12 cellular contexts compared by ENCODE assay signal in the genomic region with DNA sequence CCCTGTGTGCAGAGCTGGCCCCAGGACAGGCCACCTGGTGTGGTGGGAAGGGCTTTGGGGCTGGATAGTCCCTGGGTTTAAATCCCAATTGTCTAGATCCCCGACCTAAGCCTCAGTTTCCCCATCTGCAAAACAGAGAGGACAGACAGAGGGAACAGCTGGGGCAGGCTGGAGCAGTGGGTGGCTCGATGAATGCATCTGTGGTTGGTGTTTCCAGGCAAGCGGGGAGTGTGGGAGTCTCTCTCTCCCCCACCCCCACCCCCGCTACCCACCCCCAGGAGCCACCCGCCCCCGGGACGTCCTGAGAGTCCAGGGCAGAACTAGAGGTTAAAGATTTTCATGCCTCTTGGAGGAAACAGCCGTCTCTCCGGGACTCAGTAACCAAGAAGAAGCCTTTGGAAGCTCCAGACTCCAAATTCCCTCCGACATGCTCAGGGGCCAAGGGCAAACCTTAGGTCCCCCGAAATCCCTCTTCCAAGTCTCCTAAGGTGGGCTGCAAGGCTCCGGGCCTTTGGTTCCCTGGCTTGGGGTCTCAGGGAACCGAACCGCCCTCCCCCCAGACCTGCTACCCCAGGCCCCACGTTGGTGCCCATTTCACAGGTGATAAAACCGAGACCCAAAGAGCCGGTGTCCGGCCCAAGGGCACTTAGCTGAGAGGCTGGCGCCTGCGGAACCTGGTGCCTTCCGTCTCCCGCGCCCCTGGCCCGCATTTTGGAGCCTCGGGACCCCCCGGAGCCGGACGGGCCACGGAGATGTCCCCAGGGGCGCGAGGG. TPM values are rescaled to one million over a fixed set of nuclear protein-coding genes. Genes with fewer than 3 reads are reported as not detected.
DNase-seq lines count a peak whose midpoint lies in the region; TF ChIP-seq lines count a peak whose summit lies in the region.
"Had no signal": no experiment of that assay in that cellular context is flagged by ENCODE, and none has a peak within 500 bp of the region (broad histone marks: within the 10 kb centered on the region; RNA-seq: fewer than 3 reads in every experiment).

No MANE protein-coding gene starts in this region.

- POLR2A ChIA-PET in HEK293 (lab: Yijun Ruan, JAX) = no interaction called here

- H3K4me3 ChIP-seq in HEK293 (ENCODE audit: low read depth, low read length) = peak overlapping the region; percentile 34
- H3K4me3 ChIP-seq in choroid plexus epithelial cell (ENCODE audit: low read depth, low read length) = peak overlapping the region; percentile 69
- H3K4me3 ChIP-seq in skin epidermis = peak overlapping the region; percentile 37 to 56 (median 52)

- TF ChIP-seq CTCF in HEK293 (tag by site-specific recombination; IDR thresholded peaks at IDR 0.05) = no peak
- TF ChIP-seq CTCF in choroid plexus epithelial cell (conservative IDR thresholded peaks at IDR 0.05; ENCODE audit: low read depth, low read length) = no peak

- H3K27ac ChIP-seq in HEK293 (ENCODE audit: extremely low read depth, low read depth, low read length) = no peak overlapping the region
- peak overlapping the region in 15 of 21 experiments; percentile 23 to 88 (median 55) for H3K27ac ChIP-seq in skin epidermis

- no peak for DNase-seq in choroid plexus epithelial cell (ENCODE audit: low read depth)
- DNase-seq in left kidney (ENCODE audit: low read depth, low spot score) = peak; percentile 56
- no peak for DNase-seq in HCEC 1CT
- no peak for DNase-seq in HT-29 (ENCODE audit: low spot score)
- DNase-seq in activated CD8-positive, alpha-beta memory T cell treated with anti-CD3 and anti-CD28 coated beads, Interleukin-2, amount 50 U/mL, for 48 hours = no peak
- no peak for DNase-seq in RPMI8226
- DNase-seq: foreskin melanocyte; NCI-H2171 treated with DMSO at 0.1 percent for 48 hours; occipital lobe; stimulated activated CD8-positive, alpha-beta memory T cell treated with anti-CD3 and anti-CD28 coated beads, Interleukin-4, amount 100 ng/mL, for 48 hours had no signal

- CTCF ChIA-PET in HEK293 (lab: Yijun Ruan, JAX) = interaction anchor here (1.1 to 2.7 kb wide), 2 partner anchors 20 to 27 kb away, joined by 5 to 9 read pairs; no protein-coding TSS in a partner anchor

- no peaks in the 10 kb centered on the region for H3K4me1 ChIP-seq in HEK293 (ENCODE audit: control insufficient read depth, insufficient read depth, low read length)

- H3K36me3 ChIP-seq in HEK293 (ENCODE audit: control insufficient read depth in 2 of 2, insufficient read depth in 1 of 2, low read length in 2 of 2) = no peaks in the 10 kb centered on the region

- H3K9me3 ChIP-seq in HEK293 (ENCODE audit: control insufficient read depth, insufficient read depth, low read depth, low read length) = no peaks in the 10 kb centered on the region

TF ChIP-seq in HEK293, 187 proteins besides CTCF, POLR2A, EP300 and RAD21 (continues in another document):
- TF ChIP-seq ZNF555 (tag by site-specific recombination; conservative IDR thresholded peaks at IDR 0.05) = no peak
- peak; percentile 39 for TF ChIP-seq ZIC2 (tag by site-specific recombination; IDR thresholded peaks at IDR 0.05)
- no peak for TF ChIP-seq SP2 (tag by site-specific recombination; IDR thresholded peaks at IDR 0.05)
- TF ChIP-seq ZBTB8A (tag by site-specific recombination; IDR thresholded peaks at IDR 0.05) = 0 out of 2 replicates have a peak, but pooled peaks have one; percentile 30
- TF ChIP-seq GLI4 (tag by site-specific recombination; IDR thresholded peaks at IDR 0.05) = no peak
- TF ChIP-seq, protein P1, sequence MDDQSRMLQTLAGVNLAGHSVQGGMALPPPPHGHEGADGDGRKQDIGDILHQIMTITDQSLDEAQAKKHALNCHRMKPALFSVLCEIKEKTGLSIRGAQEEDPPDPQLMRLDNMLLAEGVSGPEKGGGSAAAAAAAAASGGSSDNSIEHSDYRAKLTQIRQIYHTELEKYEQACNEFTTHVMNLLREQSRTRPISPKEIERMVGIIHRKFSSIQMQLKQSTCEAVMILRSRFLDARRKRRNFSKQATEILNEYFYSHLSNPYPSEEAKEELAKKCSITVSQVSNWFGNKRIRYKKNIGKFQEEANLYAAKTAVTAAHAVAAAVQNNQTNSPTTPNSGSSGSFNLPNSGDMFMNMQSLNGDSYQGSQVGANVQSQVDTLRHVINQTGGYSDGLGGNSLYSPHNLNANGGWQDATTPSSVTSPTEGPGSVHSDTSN (CRISPR knock-in tag; IDR thresholded peaks at IDR 0.05) = no peak
- TF ChIP-seq, protein P2, sequence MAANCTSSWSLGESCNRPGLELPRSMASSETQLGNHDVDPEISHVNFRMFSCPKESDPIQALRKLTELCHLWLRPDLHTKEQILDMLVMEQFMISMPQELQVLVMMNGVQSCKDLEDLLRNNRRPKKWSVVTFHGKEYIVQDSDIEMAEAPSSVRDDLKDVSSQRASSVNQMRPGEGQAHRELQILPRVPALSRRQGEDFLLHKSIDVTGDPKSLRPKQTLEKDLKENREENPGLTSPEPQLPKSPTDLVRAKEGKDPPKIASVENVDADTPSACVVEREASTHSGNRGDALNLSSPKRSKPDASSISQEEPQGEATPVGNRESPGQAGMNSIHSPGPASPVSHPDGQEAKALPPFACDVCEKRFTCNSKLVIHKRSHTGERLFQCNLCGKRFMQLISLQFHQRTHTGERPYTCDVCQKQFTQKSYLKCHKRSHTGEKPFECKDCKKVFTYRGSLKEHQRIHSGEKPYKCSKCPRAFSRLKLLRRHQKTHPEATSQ (tag by site-specific recombination; IDR thresholded peaks at IDR 0.05) = no peak
- no peak for TF ChIP-seq AEBP2 (tag by site-specific recombination; IDR thresholded peaks at IDR 0.05; ENCODE audit: borderline replicate concordance)
- no peak for TF ChIP-seq ZFP41 (tag by site-specific recombination; IDR thresholded peaks at IDR 0.05; ENCODE audit: borderline replicate concordance)
- peak; percentile 40 for TF ChIP-seq GLIS1 (tag by site-specific recombination; IDR thresholded peaks at IDR 0.05)
- TF ChIP-seq RBAK (tag by site-specific recombination; IDR thresholded peaks at IDR 0.05) = no peak
- no peak for TF ChIP-seq ZNF140 (tag by site-specific recombination; IDR thresholded peaks at IDR 0.05)
- TF ChIP-seq ZNF433 (tag by site-specific recombination; IDR thresholded peaks at IDR 0.05; ENCODE audit: low read depth) = no peak
- no peak for TF ChIP-seq YY2 (tag by site-specific recombination; IDR thresholded peaks at IDR 0.05)
- no peak for TF ChIP-seq ZNF146 (tag by site-specific recombination; IDR thresholded peaks at IDR 0.05)
- no peak for TF ChIP-seq REPIN1 (tag by site-specific recombination; IDR thresholded peaks at IDR 0.05; ENCODE audit: low read depth)
- no peak for TF ChIP-seq ZNF16 (tag by site-specific recombination; IDR thresholded peaks at IDR 0.05; ENCODE audit: low read depth)
- no peak for TF ChIP-seq OSR2 (tag by site-specific recombination; IDR thresholded peaks at IDR 0.05)
- TF ChIP-seq ZNF658 (tag by site-specific recombination; IDR thresholded peaks at IDR 0.05) = no peak
- TF ChIP-seq MEIS1 (CRISPR knock-in tag; IDR thresholded peaks at IDR 0.05; ENCODE audit: borderline replicate concordance) = no peak
- no peak for TF ChIP-seq ZBTB6 (tag by site-specific recombination; IDR thresholded peaks at IDR 0.05)
- no peak for TF ChIP-seq ZNF239 (tag by site-specific recombination; IDR thresholded peaks at IDR 0.05)
- TF ChIP-seq ZNF266 (tag by site-specific recombination; IDR thresholded peaks at IDR 0.05; ENCODE audit: low read depth) = no peak

RNA-seq across cellular contexts. Expression of gene TRPV4, which starts 0.5 kb away (rescaled TPM):
- 0.05 TPM in 1 of 2 replicates, not detected in the other for total RNA-seq in HT-29 (2014; rRNA removed; shearing (Covaris generic))
- total RNA-seq: occipital lobe had no signal

RNA-seq across cellular contexts. Expression of gene GLTP, which starts 47.6 kb away (rescaled TPM):
- total RNA-seq in HT-29 (2014; rRNA removed; shearing (Covaris generic)) = 23.7 and 25.7 TPM in 2 replicates
